Comparison of ENCODE assay signal across 8 cellular contexts in the genomic region with DNA sequence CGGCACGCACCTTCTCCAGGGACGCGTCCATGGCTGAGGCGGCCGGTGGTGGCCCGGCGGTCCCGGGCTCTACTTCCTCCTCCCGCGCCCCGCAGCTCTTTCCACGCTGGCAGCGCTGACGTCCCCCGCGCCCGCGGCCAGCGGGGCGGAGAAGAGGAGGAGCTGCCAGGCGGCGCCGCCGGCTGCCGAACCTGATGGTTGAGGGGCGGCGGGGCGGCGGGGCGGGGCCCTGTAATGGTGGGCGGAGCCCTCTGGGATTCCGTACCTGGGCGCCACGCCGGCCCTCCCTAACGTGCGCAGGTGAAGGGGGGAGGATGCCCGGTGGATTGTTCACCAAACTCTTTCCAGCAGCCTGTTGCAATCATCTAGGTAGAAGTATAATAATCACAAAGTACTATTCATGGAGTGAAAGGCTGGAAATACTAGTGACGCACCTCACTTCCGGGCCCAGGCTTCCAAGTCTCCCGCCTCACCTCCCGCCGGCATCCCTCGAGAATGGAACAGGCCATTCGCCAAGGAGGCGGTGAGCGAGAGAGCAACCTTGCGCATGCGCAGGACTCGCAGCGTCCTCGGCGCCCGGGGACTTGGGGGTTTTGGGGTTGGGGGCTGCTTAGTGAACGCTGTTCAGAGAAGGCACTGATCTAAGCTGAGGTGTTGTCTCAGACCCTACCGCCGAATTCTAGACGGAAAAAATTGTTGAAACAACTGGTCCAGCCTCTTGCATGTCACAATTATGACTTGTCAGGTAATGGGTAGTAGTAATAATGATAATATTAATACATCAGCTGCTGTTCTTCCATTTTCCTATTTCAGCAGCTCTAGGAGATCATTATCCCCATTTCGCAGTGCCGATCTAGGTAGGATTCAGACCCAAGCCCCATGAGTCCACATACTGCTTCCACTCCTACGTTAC. TPM values are rescaled to one million over a fixed set of nuclear protein-coding genes. Genes with fewer than 3 reads are reported as not detected.
DNase-seq lines count a peak whose midpoint lies in the region; ATAC-seq and TF ChIP-seq lines count a peak whose summit lies in the region.
"Not testable (repeated sequence)": the region's sequence is repeated elsewhere in the genome, so short reads cannot be mapped to it uniquely, and the experiment has no call there.

No MANE protein-coding gene starts in this region.

- H3K4me3 ChIP-seq in DND-41 (ENCODE audit: low read depth in 1 of 2, low read length in 2 of 2) (peak overlapping the region; percentile 40 to 66; a peak in 3 of 4 replicates), PC-3 (ENCODE audit: low read length) (peak overlapping the region; percentile 78), esophagus (ENCODE audit: low read depth in 1 of 2, low read length in 2 of 2) (peak overlapping the region; percentile 65 to 68), mucosa of stomach (ENCODE audit: low read length) (peak overlapping the region; percentile 46)

- peak overlapping the region; percentile 83 for H3K4me3 Mint-ChIP-seq in activated T-cell treated with anti-CD3 and anti-CD28 coated beads, Interleukin-2, amount 50 U/mL, for 24 hours

- not testable (repeated sequence) for H4K20me1 ChIP-seq in DND-41 (ENCODE audit: insufficient read depth, low read length); PC-3 (ENCODE audit: low read length)

- not testable (repeated sequence) for H3F3A ChIP-seq in PC-3 (ENCODE audit: low read length, unreplicated experiment)

- intact Hi-C loops in PC-3 (cut with micrococcal nuclease) = not testable (repeated sequence)

- not testable (repeated sequence) for H3K36me3 Mint-ChIP-seq in activated T-cell treated with anti-CD3 and anti-CD28 coated beads, Interleukin-2, amount 50 U/mL, for 24 hours (ENCODE audit: low read depth)

- H2AFZ ChIP-seq in DND-41 (ENCODE audit: low read depth, low read length) = peak overlapping the region; percentile 67
- H2AFZ ChIP-seq in PC-3 (ENCODE audit: low read length) = peak overlapping the region; percentile 55; the same call in 1 of the 2 replicates

- peaks cover 17% of the 10 kb centered on the region for H3K4me1 ChIP-seq in DND-41 (ENCODE audit: insufficient read depth, low read length)
- not testable (repeated sequence) for H3K4me1 ChIP-seq in PC-3 (ENCODE audit: insufficient read depth, low read length); esophagus (ENCODE audit: control insufficient read depth in 2 of 2, insufficient read depth in 2 of 2, low read length in 1 of 2); mucosa of stomach (ENCODE audit: control insufficient read depth, insufficient read depth, low read length)

- not testable (repeated sequence) for TF ChIP-seq CTCF in DND-41 (IDR thresholded peaks at IDR 0.05; ENCODE audit: borderline replicate concordance, extremely low read depth, low read length, poor library complexity, severe bottlenecking); PC-3 (conservative IDR thresholded peaks at IDR 0.05; ENCODE audit: low read depth, low read length)

- H3K9me3 ChIP-seq in DND-41 (ENCODE audit: insufficient read depth, low read length, severe bottlenecking); PC-3 (ENCODE audit: low read length); esophagus (ENCODE audit: control insufficient read depth in 2 of 2, insufficient read depth in 1 of 2, low read depth in 1 of 2, low read length in 1 of 2); mucosa of stomach (ENCODE audit: control insufficient read depth, low read length): not testable (repeated sequence)

- CTCF ChIA-PET in PC-3 (lab: Charles Lee) = not testable (repeated sequence)

- not testable (repeated sequence) for H3K27me3 ChIP-seq in DND-41 (ENCODE audit: insufficient read depth, low read length, poor library complexity); PC-3 (ENCODE audit: low read length); esophagus (ENCODE audit: control insufficient read depth in 1 of 2, insufficient read depth in 2 of 2, low read length in 2 of 2); mucosa of stomach (ENCODE audit: control insufficient read depth, insufficient read depth, low read length)

- peak overlapping the region; percentile 91 for H3K4me2 ChIP-seq in DND-41 (ENCODE audit: insufficient read depth, low read length)
- H3K4me2 ChIP-seq in PC-3 (ENCODE audit: low read length) = peak overlapping the region; percentile 70

- peak overlapping the region; percentile 64 for H3K9ac ChIP-seq in DND-41 (ENCODE audit: low read depth, low read length)
- peak overlapping the region; percentile 70 for H3K9ac ChIP-seq in PC-3 (ENCODE audit: low read length)
- peak overlapping the region; percentile 76 for H3K9ac ChIP-seq in mucosa of stomach (ENCODE audit: low read length)

- POLR2A ChIA-PET in PC-3 (lab: Charles Lee; ENCODE audit: unreplicated experiment) = not testable (repeated sequence)

- peaks cover 15% of the 10 kb centered on the region for H3K4me1 Mint-ChIP-seq in activated T-cell treated with anti-CD3 and anti-CD28 coated beads, Interleukin-2, amount 50 U/mL, for 24 hours (ENCODE audit: low read depth)

- not testable (repeated sequence) for H3K27me3 Mint-ChIP-seq in activated T-cell treated with anti-CD3 and anti-CD28 coated beads, Interleukin-2, amount 50 U/mL, for 24 hours

- not testable (repeated sequence) for H3K9me2 ChIP-seq in PC-3 (replicated peaks; ENCODE audit: low read length)

- BruUV-seq in PC-3 (replicated peaks; lab: Mats Ljungman, UMichigan) = not testable (repeated sequence)

- not testable (repeated sequence) for H3K9me3 Mint-ChIP-seq in activated T-cell treated with anti-CD3 and anti-CD28 coated beads, Interleukin-2, amount 50 U/mL, for 24 hours

- peak overlapping the region; percentile 16; the same call in 1 of the 2 replicates for H3K27ac ChIP-seq in DND-41 (ENCODE audit: low read length)
- H3K27ac ChIP-seq in PC-3 (ENCODE audit: low read length) = not testable (repeated sequence)
- H3K27ac ChIP-seq in esophagus (ENCODE audit: low read depth in 2 of 2, low read length in 1 of 2) = peak overlapping the region; percentile 71 to 88

- WGBS in esophagus, 2 donors = 1% methylated on average over 45 to 62 of the region's 62 CpGs

- not testable (repeated sequence) for H3K36me3 ChIP-seq in DND-41 (ENCODE audit: insufficient read depth, low read length); PC-3 (ENCODE audit: low read depth, low read length); esophagus (ENCODE audit: control insufficient read depth in 2 of 2, insufficient read depth in 2 of 2, low read length in 1 of 2); mucosa of stomach (ENCODE audit: control insufficient read depth, insufficient read depth, low read length)

- ATAC-seq in DND-41 (ENCODE audit: insufficient read depth, low read depth) = peak; percentile 89
- peak; percentile 94 for ATAC-seq in GM21825 (IDR thresholded peaks at IDR 0.05; ENCODE audit: unreplicated experiment)
- ATAC-seq in PC-3 = peak; percentile 91

- DNase-seq in DND-41 = peak; percentile 79
- peak; percentile 73 for DNase-seq in KG1 (lab: John Stamatoyannopoulos, UW)
- peak; percentile 80 for DNase-seq in PC-3
- peak; percentile 95 for DNase-seq in activated T-cell treated with anti-CD3 and anti-CD28 coated beads, Interleukin-2, amount 50 U/mL, for 24 hours
- peak; percentile 94 for DNase-seq in stimulated activated CD8-positive, alpha-beta memory T cell treated with anti-CD3 and anti-CD28 coated beads, Interleukin-4, amount 100 ng/mL, for 48 hours

- H3K79me2 ChIP-seq in DND-41 (ENCODE audit: insufficient read depth, low read length) (peaks cover 10% of the 10 kb centered on the region), PC-3 (ENCODE audit: low read length) (peaks cover 26% of the 10 kb centered on the region)

- peak overlapping the region; percentile 90 for H3K27ac Mint-ChIP-seq in activated T-cell treated with anti-CD3 and anti-CD28 coated beads, Interleukin-2, amount 50 U/mL, for 24 hours

RNA-seq across cellular contexts. Expression of gene PDPR, which starts 48.1 kb away (rescaled TPM):
- 9.4 and 18.9 TPM in 2 replicates for total RNA-seq in PC-3 (2014; rRNA removed)
- polyA plus RNA-seq in esophagus = 1 to 10 TPM; 3.7 to 5.2 TPM
